Comparison of ENCODE assay signal across 11 cellular contexts in genomic region chr2:117980783-117981676, GRCh38. TPM values are rescaled to one million over a fixed set of nuclear protein-coding genes. Genes with fewer than 3 reads are reported as not detected.
DNase-seq lines count a peak whose midpoint lies in the region; TF ChIP-seq lines count a peak whose summit lies in the region.
"Had no signal": no experiment of that assay in that cellular context is flagged by ENCODE, and none has a peak within 500 bp of the region (broad histone marks: within the 10 kb centered on the region; RNA-seq: fewer than 3 reads in every experiment).

No MANE protein-coding gene starts in this region.

- no peak overlapping the region for H3K4me2 ChIP-seq in hepatocyte

- no peaks in the 10 kb centered on the region for H3K9me3 Mint-ChIP-seq in activated T-cell treated with anti-CD3 and anti-CD28 coated beads, Interleukin-2, amount 50 U/mL, for 24 hours
- H3K9me3 Mint-ChIP-seq in CD8-positive, alpha-beta memory T cell = no peaks in the 10 kb centered on the region

- H3K9me3 ChIP-seq in hepatocyte (ENCODE audit: low read depth) (no peaks in the 10 kb centered on the region), subcutaneous abdominal adipose tissue (ENCODE audit: control insufficient read depth in 5 of 5, low read length in 5 of 5) (no peaks in the 10 kb centered on the region), prostate gland (no peaks in the 10 kb centered on the region)
- no peaks in the 10 kb centered on the region for H3K9me3 ChIP-seq in CD8-positive, alpha-beta memory T cell (ENCODE audit: low read length)

- H3K4me3 Mint-ChIP-seq in activated T-cell treated with anti-CD3 and anti-CD28 coated beads, Interleukin-2, amount 50 U/mL, for 24 hours = no peak overlapping the region
- no peak overlapping the region for H3K4me3 Mint-ChIP-seq in CD8-positive, alpha-beta memory T cell

- DNase-seq in NOMO-1 (lab: John Stamatoyannopoulos, UW; ENCODE audit: unreplicated experiment in 2 of 2) (peak; percentile 7 to 76), NOMO-1 treated with dmso at 0.1 percent for 144 hours (lab: John Stamatoyannopoulos, UW; ENCODE audit: unreplicated experiment) (no peak), amniotic epithelial cell (ENCODE audit: low read depth) (peak; percentile 99), hepatocyte (ENCODE audit: low spot score) (peak; percentile 15), prostate gland (ENCODE audit: low spot score) (no peak)
- DNase-seq in activated T-cell treated with anti-CD3 and anti-CD28 coated beads, Interleukin-2, amount 50 U/mL, for 24 hours = no peak
- DNase-seq in CD8-positive, alpha-beta memory T cell = no peak
- DNase-seq: central memory CD4-positive, alpha-beta T cell; NCI-H1930 had no signal

- H3K9me2 ChIP-seq in hepatocyte (replicated peaks; ENCODE audit: insufficient read depth) = no peaks in the 10 kb centered on the region

- no peak overlapping the region for H3K27ac Mint-ChIP-seq in activated T-cell treated with anti-CD3 and anti-CD28 coated beads, Interleukin-2, amount 50 U/mL, for 24 hours
- peak overlapping the region in 2 of 8 donors; percentile 7 to 23 for H3K27ac Mint-ChIP-seq in CD8-positive, alpha-beta memory T cell

- H3K27me3 ChIP-seq in hepatocyte (no peaks in the 10 kb centered on the region), subcutaneous abdominal adipose tissue (ENCODE audit: control insufficient read depth in 5 of 5, insufficient read depth in 4 of 5, low read length in 5 of 5) (no peaks in the 10 kb centered on the region), prostate gland (replicated peaks; ENCODE audit: insufficient read depth) (no peaks in the 10 kb centered on the region)
- H3K27me3 ChIP-seq in CD8-positive, alpha-beta memory T cell (ENCODE audit: insufficient read depth, low read length, poor library complexity, severe bottlenecking) = no peaks in the 10 kb centered on the region

- H3K36me3 ChIP-seq in hepatocyte (replicated peaks; ENCODE audit: insufficient read depth, low read depth) = no peaks in the 10 kb centered on the region
- peaks cover 10 to 50% (median 28%) of the 10 kb centered on the region in 5 donors for H3K36me3 ChIP-seq in subcutaneous abdominal adipose tissue (ENCODE audit: control insufficient read depth in 5 of 5, insufficient read depth in 5 of 5, low read length in 5 of 5)
- no peaks in the 10 kb centered on the region for H3K36me3 ChIP-seq in prostate gland
- peaks cover 7% of the 10 kb centered on the region for H3K36me3 ChIP-seq in CD8-positive, alpha-beta memory T cell (ENCODE audit: insufficient read depth, low read length)

- no peaks in the 10 kb centered on the region for H3K27me3 Mint-ChIP-seq in activated T-cell treated with anti-CD3 and anti-CD28 coated beads, Interleukin-2, amount 50 U/mL, for 24 hours
- no peaks in the 10 kb centered on the region for H3K27me3 Mint-ChIP-seq in CD8-positive, alpha-beta memory T cell

- POLR2A ChIA-PET in CD8-positive, alpha-beta memory T cell (lab: Charles Lee) = no interaction called here

- H3K79me2 ChIP-seq in hepatocyte = no peaks in the 10 kb centered on the region

- H3K27ac ChIP-seq in hepatocyte (peak overlapping the region; percentile 1), subcutaneous abdominal adipose tissue (ENCODE audit: low read depth, low read length) (peak overlapping the region; percentile 88), prostate gland (no peak overlapping the region)
- no peak overlapping the region for H3K27ac ChIP-seq in CD8-positive, alpha-beta memory T cell (ENCODE audit: low read depth, low read length)
- H3K27ac ChIP-seq: 22Rv1 had no signal

- H2AFZ ChIP-seq in hepatocyte = no peak overlapping the region

- no peaks in the 10 kb centered on the region for H4K20me1 ChIP-seq in hepatocyte (ENCODE audit: insufficient read depth, poor library complexity, severe bottlenecking)

- TF ChIP-seq POLR2A in prostate gland (IDR thresholded peaks at IDR 0.05) = no peak

- H3K9ac ChIP-seq in subcutaneous abdominal adipose tissue (ENCODE audit: low read length in 5 of 5) = peak overlapping the region in 1 of 5 donors; percentile 43

- peaks cover 11% of the 10 kb centered on the region for H3K4me1 ChIP-seq in hepatocyte (ENCODE audit: insufficient read depth)
- H3K4me1 ChIP-seq in subcutaneous abdominal adipose tissue (ENCODE audit: control insufficient read depth in 5 of 5, insufficient read depth in 5 of 5, low read length in 5 of 5) = peaks cover 0 to 18% (median 12%) of the 10 kb centered on the region in 5 donors
- no peaks in the 10 kb centered on the region for H3K4me1 ChIP-seq in prostate gland (replicated peaks)
- no peaks in the 10 kb centered on the region for H3K4me1 ChIP-seq in CD8-positive, alpha-beta memory T cell (ENCODE audit: insufficient read depth, low read length)

- H3K36me3 Mint-ChIP-seq in activated T-cell treated with anti-CD3 and anti-CD28 coated beads, Interleukin-2, amount 50 U/mL, for 24 hours (ENCODE audit: low read depth) = peaks cover 90% of the 10 kb centered on the region
- peaks cover 3 to 85% (median 27%) of the 10 kb centered on the region in 3 donors for H3K36me3 Mint-ChIP-seq in CD8-positive, alpha-beta memory T cell

- H3K4me1 Mint-ChIP-seq in activated T-cell treated with anti-CD3 and anti-CD28 coated beads, Interleukin-2, amount 50 U/mL, for 24 hours (ENCODE audit: low read depth) = peaks cover 6% of the 10 kb centered on the region
- peaks cover 4 to 6% (median 5%) of the 10 kb centered on the region in 3 donors for H3K4me1 Mint-ChIP-seq in CD8-positive, alpha-beta memory T cell

- H3K4me3 ChIP-seq in hepatocyte (no peak overlapping the region), subcutaneous abdominal adipose tissue (ENCODE audit: low read depth in 1 of 5, low read length in 5 of 5) (no peak overlapping the region), prostate gland (no peak overlapping the region)
- no peak overlapping the region for H3K4me3 ChIP-seq in CD8-positive, alpha-beta memory T cell (ENCODE audit: low read length)

- CTCF ChIA-PET in CD8-positive, alpha-beta memory T cell (lab: Charles Lee) = interaction anchor here (1.5 kb wide), 1 partner anchor 22 kb away, joined by 6 read pairs; no protein-coding TSS in a partner anchor

- intact Hi-C loops in prostate gland (cut with DNase I) = no loop called here

- WGBS in hepatocyte (ENCODE audit: low lambda C conversion rate, missing lambda C conversion rate) = 98% methylated on average over 5 of the region's 5 CpGs
- 98% methylated on average over 5 of the region's 5 CpGs for WGBS in prostate gland

- TF ChIP-seq CTCF in hepatocyte (IDR thresholded peaks at IDR 0.05; ENCODE audit: poor library complexity) (no peak), prostate gland (IDR thresholded peaks at IDR 0.05) (no peak)

RNA-seq across cellular contexts. Expression of gene CCDC93, which starts 32.8 kb away (rescaled TPM):
- 23.0 and 37.4 TPM in 2 replicates for total RNA-seq in hepatocyte
- polyA plus RNA-seq in hepatocyte = 13.2 and 16.8 TPM in 2 replicates
- total RNA-seq in prostate gland = 10 to 100 TPM in 1 of 2 donors, 1 to 10 TPM in 1; 9.6 to 39.8 TPM
- total RNA-seq in CD8-positive, alpha-beta memory T cell = 10 to 100 TPM; 32.7 to 33.5 TPM
- polyA plus RNA-seq in CD8-positive, alpha-beta memory T cell = 8.7 TPM

Comparison
In these comparisons a context has a peak if more than half of its experiments do, and no peak if none do; other contexts are left out.
1. DNase-seq: peak in NOMO-1 (2 of 2), amniotic epithelial cell (single experiment) and hepatocyte (single experiment); none in NOMO-1 treated with dmso at 0.1 percent for 144 hours (single experiment), prostate gland (single experiment), activated T-cell treated with anti-CD3 and anti-CD28 coated beads, Interleukin-2, amount 50 U/mL, for 24 hours (single experiment) and CD8-positive, alpha-beta memory T cell (0 of 5).
2. H3K27ac ChIP-seq: peak in hepatocyte (single experiment) and subcutaneous abdominal adipose tissue (single experiment); none in prostate gland (0 of 2) and CD8-positive, alpha-beta memory T cell (single experiment).